Comparison of ENCODE assay signal across 8 cellular contexts in genomic region chr19:48806518-48806817, GRCh38. TPM values are rescaled to one million over a fixed set of nuclear protein-coding genes. Genes with fewer than 3 reads are reported as not detected.
DNase-seq lines count a peak whose midpoint lies in the region; ATAC-seq and TF ChIP-seq lines count a peak whose summit lies in the region.
"Had no signal": no experiment of that assay in that cellular context is flagged by ENCODE, and none has a peak within 500 bp of the region (broad histone marks: within the 10 kb centered on the region; RNA-seq: fewer than 3 reads in every experiment).

No MANE protein-coding gene starts in this region.

- peaks cover 26% of the 10 kb centered on the region for H3K4me1 Mint-ChIP-seq in MCF 10A (ENCODE audit: insufficient read depth, unreplicated experiment)
- peaks cover 24% of the 10 kb centered on the region for H3K4me1 Mint-ChIP-seq in central memory CD8-positive, alpha-beta T cell

- intact Hi-C loops in MCF 10A (cut with micrococcal nuclease) (no loop called here), lower lobe of right lung (cut with DNase I) (no loop called here)

- H3K4me1 ChIP-seq in upper lobe of left lung (peaks cover 4 to 20% (median 11%) of the 10 kb centered on the region in 4 donors), lower lobe of right lung (peaks cover 13% of the 10 kb centered on the region)

- BruUV-seq in MCF 10A (replicated peaks; lab: Mats Ljungman, UMichigan), result no TSS peak

- H3K9me3 Mint-ChIP-seq in MCF 10A (ENCODE audit: unreplicated experiment), result no peaks in the 10 kb centered on the region
- H3K9me3 Mint-ChIP-seq in central memory CD8-positive, alpha-beta T cell, result no peaks in the 10 kb centered on the region
- H3K9me3 Mint-ChIP-seq: activated T-cell treated with anti-CD3 and anti-CD28 coated beads, Interleukin-2, amount 50 U/mL, for 72 hours; IgD-negative memory B cell had no signal

- H3K9me3 ChIP-seq in upper lobe of left lung, result no peaks in the 10 kb centered on the region
- no peaks in the 10 kb centered on the region for H3K9me3 ChIP-seq in lower lobe of right lung

- 84 to 93% methylated on average over 2 to 5 of the region's 5 CpGs for WGBS in upper lobe of left lung, 2 donors

- H3K27me3 ChIP-seq in upper lobe of left lung (no peaks in the 10 kb centered on the region), lower lobe of right lung (ENCODE audit: low read depth) (no peaks in the 10 kb centered on the region)

- no peak overlapping the region for H3K4me3 Mint-ChIP-seq in MCF 10A (ENCODE audit: unreplicated experiment)
- no peak overlapping the region for H3K4me3 Mint-ChIP-seq in central memory CD8-positive, alpha-beta T cell
- H3K4me3 Mint-ChIP-seq: activated T-cell treated with anti-CD3 and anti-CD28 coated beads, Interleukin-2, amount 50 U/mL, for 72 hours had no signal

- H3K36me3 ChIP-seq in upper lobe of left lung, result peaks cover 0 to 7% (median 2%) of the 10 kb centered on the region in 4 donors
- H3K36me3 ChIP-seq in lower lobe of right lung, result peaks cover 12% of the 10 kb centered on the region

- ATAC-seq in central memory CD8-positive, alpha-beta T cell (replicated peaks; ENCODE audit: extremely low read depth, poor library complexity, severe bottlenecking), result no peak
- no peak for ATAC-seq in upper lobe of left lung (ENCODE audit: low FRiP score in 2 of 2)
- no peak for ATAC-seq in lower lobe of right lung

- POLR2A ChIA-PET in MCF 10A (lab: Yijun Ruan, JAX), result interaction anchor here (1.0 to 1.6 kb wide), 2 partner anchors 11 to 66 kb away, joined by 3 to 6 read pairs; partner anchors contain the start of gene PPP1R15A

- no peak for TF ChIP-seq POLR2A in upper lobe of left lung (IDR thresholded peaks at IDR 0.05)

- peaks cover 24% of the 10 kb centered on the region for H3K36me3 Mint-ChIP-seq in MCF 10A (ENCODE audit: insufficient read depth, unreplicated experiment)
- peaks cover 2% of the 10 kb centered on the region for H3K36me3 Mint-ChIP-seq in central memory CD8-positive, alpha-beta T cell (ENCODE audit: insufficient read depth)

- DNase-seq in T47D (ENCODE audit: low read depth in 1 of 2, low spot score in 1 of 2) (peak; percentile 49 to 68), MCF 10A (ENCODE audit: unreplicated experiment) (no peak), upper lobe of left lung (peak; percentile 36 to 42), ACHN (no peak), lower lobe of right lung (no peak)
- peak in 1 of 2 donors; percentile 22 for DNase-seq in central memory CD8-positive, alpha-beta T cell (ENCODE audit: low spot score in 2 of 2)

- no peak for TF ChIP-seq EP300 in upper lobe of left lung (IDR thresholded peaks at IDR 0.05)

- CTCF ChIA-PET in MCF 10A (lab: Yijun Ruan, JAX), result interaction anchor here (1.1 to 1.4 kb wide), 2 partner anchors 11 to 12 kb away, joined by 5 to 11 read pairs; no protein-coding TSS in a partner anchor

- H3K27ac ChIP-seq in upper lobe of left lung (no peak overlapping the region), lower lobe of right lung (no peak overlapping the region)

- in situ Hi-C loops in T47D (cut with HindIII; ENCODE audit: low pct_unique_long_range_greater_than_20kb, low sequenced_read_pairs), result no loop called here
- in situ Hi-C loops in ACHN (cut with HindIII; ENCODE audit: low pct_ligation_motif_present, low pct_unique_long_range_greater_than_20kb, low sequenced_read_pairs), result no loop called here

- no peak overlapping the region for H3K27ac Mint-ChIP-seq in MCF 10A (ENCODE audit: low read depth, unreplicated experiment)
- peak overlapping the region; percentile 64 for H3K27ac Mint-ChIP-seq in central memory CD8-positive, alpha-beta T cell (ENCODE audit: low read depth)
- H3K27ac Mint-ChIP-seq: activated T-cell treated with anti-CD3 and anti-CD28 coated beads, Interleukin-2, amount 50 U/mL, for 72 hours had no signal

- H3K27me3 Mint-ChIP-seq in MCF 10A (ENCODE audit: insufficient read depth, unreplicated experiment), result no peaks in the 10 kb centered on the region
- H3K27me3 Mint-ChIP-seq in central memory CD8-positive, alpha-beta T cell, result no peaks in the 10 kb centered on the region
- H3K27me3 Mint-ChIP-seq: IgD-negative memory B cell had no signal

- no peak overlapping the region for H3K4me3 ChIP-seq in upper lobe of left lung
- no peak overlapping the region for H3K4me3 ChIP-seq in lower lobe of right lung

- TF ChIP-seq CTCF in MCF 10A (IDR thresholded peaks at IDR 0.05; ENCODE audit: unreplicated experiment), result no peak
- TF ChIP-seq CTCF in upper lobe of left lung (IDR thresholded peaks at IDR 0.05), result no peak
- no peak for TF ChIP-seq CTCF in lower lobe of right lung (IDR thresholded peaks at IDR 0.05)

RNA-seq across cellular contexts. Expression of gene BCAT2, which starts 4.4 kb away (rescaled TPM):
- total RNA-seq in MCF 10A (2022), result 40.7 and 48.2 TPM in 2 replicates
- 100 to 1,000 TPM in 1 of 6 donors, 10 to 100 TPM in 5; 50.7 to 221 (median 81.2) TPM for total RNA-seq in upper lobe of left lung
- total RNA-seq in lower lobe of right lung, result 60.7 TPM

RNA-seq across cellular contexts. Expression of gene HSD17B14, which starts 29.8 kb away (rescaled TPM):
- 0.26 and 0.32 TPM in 2 replicates for total RNA-seq in MCF 10A (2022)
- 10 to 100 TPM; 13.8 to 65.0 (median 28.5) TPM for total RNA-seq in upper lobe of left lung
- 22.7 TPM for total RNA-seq in lower lobe of right lung

RNA-seq across cellular contexts. Expression of gene FGF21, which starts 51.1 kb away (rescaled TPM):
- total RNA-seq in MCF 10A (2022), result 0.49 and 0.93 TPM in 2 replicates
- total RNA-seq in upper lobe of left lung, result not detected
- total RNA-seq in lower lobe of right lung, result not detected
- total RNA-seq: activated T-cell treated with anti-CD3 and anti-CD28 coated beads, Interleukin-2, amount 50 U/mL, for 72 hours had no signal

RNA-seq across cellular contexts. Expression of gene FUT1, which starts 54.0 kb away (rescaled TPM):
- 10.5 and 14.7 TPM in 2 replicates for total RNA-seq in MCF 10A (2022)
- 10 to 100 TPM in 3 of 6 donors, 1 to 10 TPM in 3; 7.2 to 17.4 (median 10.1) TPM for total RNA-seq in upper lobe of left lung
- total RNA-seq in lower lobe of right lung, result 13.2 TPM

RNA-seq across cellular contexts. Expression of gene IZUMO1, which starts 59.8 kb away (rescaled TPM):
- total RNA-seq in MCF 10A (2022), result 3.5 and 4.2 TPM in 2 replicates
- total RNA-seq in upper lobe of left lung, result 1 to 10 TPM in 5 of 6 donors, not detected in 1; 1.4 to 4.2 (median 2.5) TPM
- 2.9 TPM for total RNA-seq in lower lobe of right lung

Comparison
In these comparisons a context has a peak if more than half of its experiments do, and no peak if none do; other contexts are left out.
1. DNase-seq: peak in T47D (2 of 2) and upper lobe of left lung (2 of 2); none in MCF 10A (single experiment), ACHN (single experiment) and lower lobe of right lung (single experiment).
2. RNA of gene HSD17B14, which starts 29.8 kb away (total RNA-seq): 13.8 to 65.0 TPM in upper lobe of left lung and 22.7 TPM in lower lobe of right lung (single experiment); 0.26 to 0.32 TPM in MCF 10A; every median in the first group is over 10 times any median in the second.